1 cellular context compared by ENCODE assay signal in genomic region chr10:49187950-49188761, GRCh38.
A peak's percentile ranks its signal among the peaks of the same experiment; 100 is the strongest.
TF ChIP-seq lines count a peak whose summit lies in the region.

TSS of gene TMEM273 (minus strand) at chr10:49188391. CDS start at chr10:49188336, 55 bp downstream.

TF ChIP-seq in GM12878, 131 proteins besides CTCF, POLR2A, EP300 and RAD21 (continued from another document and continues in another):
- peak; percentile 94 for TF ChIP-seq ZNF687 (IDR thresholded peaks at IDR 0.05)
- TF ChIP-seq E4F1 (IDR thresholded peaks at IDR 0.05; ENCODE audit: borderline replicate concordance, partially characterized antibody), result no peak
- TF ChIP-seq MLLT1 (IDR thresholded peaks at IDR 0.05), result 0 out of 2 replicates have a peak, but pooled peaks have one; percentile 52
- TF ChIP-seq HDAC6 (IDR thresholded peaks at IDR 0.05; ENCODE audit: unreplicated experiment), result no peak
- TF ChIP-seq SUPT20H (IDR thresholded peaks at IDR 0.05; ENCODE audit: borderline replicate concordance, control insufficient read depth, low read depth, low read length), result no peak
- no peak for TF ChIP-seq NR2C2 (IDR thresholded peaks at IDR 0.05; ENCODE audit: borderline replicate concordance, control insufficient read depth, insufficient read length, low read depth)
- peak; percentile 81; the same call in 1 of the 2 replicates for TF ChIP-seq RCOR1 (conservative IDR thresholded peaks at IDR 0.05; ENCODE audit: low read depth, low read length)
- peak; percentile 76 for TF ChIP-seq MXI1 (IDR thresholded peaks at IDR 0.05; ENCODE audit: low read depth, low read length)
- TF ChIP-seq CUX1 (IDR thresholded peaks at IDR 0.05; ENCODE audit: insufficient replicate concordance, low read depth, low read length), result no peak
- TF ChIP-seq KAT2A (conservative IDR thresholded peaks at IDR 0.05; ENCODE audit: control insufficient read depth, low read depth, low read length), result no peak
- TF ChIP-seq ZBTB33 (IDR thresholded peaks at IDR 0.05), result no peak
- TF ChIP-seq ASH2L (IDR thresholded peaks at IDR 0.05; ENCODE audit: borderline replicate concordance, low read depth), result no peak
- no peak for TF ChIP-seq SKIL (IDR thresholded peaks at IDR 0.05; ENCODE audit: low read depth, poor library complexity, severe bottlenecking)
- TF ChIP-seq ZNF592 (IDR thresholded peaks at IDR 0.05), result no peak
- no peak for TF ChIP-seq PAX8 (IDR thresholded peaks at IDR 0.05)
- TF ChIP-seq ZNF622 (IDR thresholded peaks at IDR 0.05), result no peak
- no peak for TF ChIP-seq MYC (IDR thresholded peaks at IDR 0.05; ENCODE audit: insufficient read depth, insufficient read length, insufficient replicate concordance, low read length, severe bottlenecking)
- TF ChIP-seq RELA (IDR thresholded peaks at IDR 0.05; ENCODE audit: borderline replicate concordance, partially characterized antibody), result peak; percentile 49
- 0 out of 2 replicates have a peak, but pooled peaks have one; percentile 56 for TF ChIP-seq GATAD2B (conservative IDR thresholded peaks at IDR 0.05; ENCODE audit: low read depth)
- TF ChIP-seq ZBTB4 (CRISPR knock-in tag; IDR thresholded peaks at IDR 0.05), result no peak
- TF ChIP-seq DPF2 (IDR thresholded peaks at IDR 0.05), result 0 out of 2 replicates have a peak, but pooled peaks have one; percentile 61
- 0 out of 2 replicates have a peak, but pooled peaks have one; percentile 20 for TF ChIP-seq NR2F1 (conservative IDR thresholded peaks at IDR 0.05)
- 0 out of 2 replicates have a peak, but pooled peaks have one; percentile 9 for TF ChIP-seq SMC3 (IDR thresholded peaks at IDR 0.05; ENCODE audit: borderline replicate concordance, low read length)
- TF ChIP-seq SUZ12 (IDR thresholded peaks at IDR 0.05; ENCODE audit: unreplicated experiment), result no peak
